ENCODE assay signal across 8 cellular contexts in genomic region chr12:56723889-56724659, GRCh38. TPM values are rescaled to one million over a fixed set of nuclear protein-coding genes. Genes with fewer than 3 reads are reported as not detected.
DNase-seq lines count a peak whose midpoint lies in the region; ATAC-seq and TF ChIP-seq lines count a peak whose summit lies in the region.

No MANE protein-coding gene starts in this region.

- H3K36me3 ChIP-seq in SU-DHL-6 (ENCODE audit: low read length) (peaks cover 26% of the 10 kb centered on the region), mucosa of descending colon (ENCODE audit: low read depth) (no peaks in the 10 kb centered on the region), urinary bladder (ENCODE audit: insufficient read depth) (no peaks in the 10 kb centered on the region)

- H4K20me1 ChIP-seq in SU-DHL-6 (ENCODE audit: low read depth, low read length), result peaks cover 34% of the 10 kb centered on the region

- H3F3A ChIP-seq in SU-DHL-6 (ENCODE audit: insufficient read depth), result peaks cover 33% of the 10 kb centered on the region

- H3K9me2 ChIP-seq in SU-DHL-6 (replicated peaks; ENCODE audit: insufficient read depth, low read length), result no peaks in the 10 kb centered on the region

- WGBS in urinary bladder, result 2% methylated on average over 14 of the region's 14 CpGs

- no peaks in the 10 kb centered on the region for H3K27me3 ChIP-seq in SU-DHL-6 (ENCODE audit: low read length)

- H3K4me1 ChIP-seq in mucosa of descending colon (ENCODE audit: low read depth) (peaks cover 37% of the 10 kb centered on the region), urinary bladder (ENCODE audit: insufficient read depth) (peaks cover 6% of the 10 kb centered on the region)

- H3K9me3 ChIP-seq in SU-DHL-6 (ENCODE audit: insufficient read depth, low read length) (no peaks in the 10 kb centered on the region), mucosa of descending colon (no peaks in the 10 kb centered on the region)

- H2AFZ ChIP-seq in SU-DHL-6 (ENCODE audit: low read depth, low read length, severe bottlenecking), result no peak overlapping the region

- H3K4me2 ChIP-seq in SU-DHL-6 (ENCODE audit: low read depth, low read length, poor library complexity, severe bottlenecking), result peak overlapping the region; percentile 82

- H3K79me2 ChIP-seq in SU-DHL-6 (ENCODE audit: insufficient read depth, low read length), result peaks cover 61% of the 10 kb centered on the region

- H3K4me3 ChIP-seq in SU-DHL-6 (ENCODE audit: insufficient read depth, low read length, poor library complexity, severe bottlenecking) (peak overlapping the region; percentile 72), epithelial cell of esophagus (ENCODE audit: low read length) (peak overlapping the region; percentile 97), mucosa of descending colon (peak overlapping the region; percentile 87), urinary bladder (ENCODE audit: low read depth, low read length) (peak overlapping the region; percentile 68)

- peak overlapping the region; percentile 87 for H3K9ac ChIP-seq in SU-DHL-6 (ENCODE audit: low read length)

- TF ChIP-seq CTCF in SU-DHL-6 (IDR thresholded peaks at IDR 0.05; ENCODE audit: insufficient read depth, low read length, poor library complexity, severe bottlenecking) (no peak), epithelial cell of esophagus (IDR thresholded peaks at IDR 0.05; ENCODE audit: insufficient read depth, low read depth, low read length, missing control alignments) (no peak), mucosa of descending colon (IDR thresholded peaks at IDR 0.05) (no peak)

- intact Hi-C loops in mucosa of descending colon (cut with DNase I, micrococcal nuclease), result no loop called here

- DNase-seq in activated naive CD4-positive, alpha-beta T cell treated with Interleukin-2 at 50 U/mL for 16 hours, result peak; percentile 25
- no peak for DNase-seq in activated naive CD4-positive, alpha-beta T cell (lab: John Stamatoyannopoulos, UW)
- DNase-seq in epithelial cell of esophagus (ENCODE audit: low read depth), result peak; percentile 84
- DNase-seq in mucosa of descending colon, result peak in 2 of 3 donors; percentile 39 to 70
- no peak for DNase-seq in SW480 (ENCODE audit: low spot score)
- no peak for DNase-seq in UCSD-AML1 (lab: John Stamatoyannopoulos, UW; ENCODE audit: unreplicated experiment)

- ATAC-seq in mucosa of descending colon, result no peak

- H3K27ac ChIP-seq in SU-DHL-6 (ENCODE audit: low read depth, low read length) (peak overlapping the region; percentile 91), urinary bladder (ENCODE audit: low read depth) (peak overlapping the region; percentile 92)

RNA-seq across cellular contexts. Expression of gene NACA, which starts 1.0 kb away (rescaled TPM):
- 100 to 1,000 TPM; 507 to 753 (median 639) TPM for total RNA-seq in mucosa of descending colon
- total RNA-seq in urinary bladder, result 1,052 TPM
- polyA plus RNA-seq in urinary bladder, result 1,683 TPM

RNA-seq across cellular contexts. Expression of gene PRIM1, which starts 28.0 kb away (rescaled TPM):
- 10 to 100 TPM in 1 of 3 donors, 1 to 10 TPM in 2; 6.3 to 11.5 (median 6.8) TPM for total RNA-seq in mucosa of descending colon
- total RNA-seq in urinary bladder, result 23.2 TPM
- 6.2 TPM for polyA plus RNA-seq in urinary bladder

RNA-seq across cellular contexts. Expression of gene PTGES3, which starts 36.0 kb away (rescaled TPM):
- total RNA-seq in mucosa of descending colon, result 100 to 1,000 TPM; 155 to 223 (median 164) TPM
- 118 TPM for total RNA-seq in urinary bladder
- 184 TPM for polyA plus RNA-seq in urinary bladder

RNA-seq across cellular contexts. Expression of gene HSD17B6, which starts 39.0 kb away (rescaled TPM):
- total RNA-seq in mucosa of descending colon (1 to 10 TPM; 2.7 to 6.7 (median 3.8) TPM), urinary bladder (5.8 TPM)
- polyA plus RNA-seq in urinary bladder, result 91.8 TPM

Comparison
In these comparisons a context has a peak if more than half of its experiments do, and no peak if none do; other contexts are left out.
1. DNase-seq: peak in activated naive CD4-positive, alpha-beta T cell treated with Interleukin-2 at 50 U/mL for 16 hours (single experiment), epithelial cell of esophagus (single experiment) and mucosa of descending colon (2 of 3); none in activated naive CD4-positive, alpha-beta T cell (0 of 4), SW480 (single experiment) and UCSD-AML1 (single experiment).
2. Peak in every context shown above with its lines, with median percentiles within 50 percentile points of each other: H3K4me3 ChIP-seq.